ENCODE assay signal across 8 cellular contexts in genomic region chr2:96868555-96869280, GRCh38. TPM values are rescaled to one million over a fixed set of nuclear protein-coding genes. Genes with fewer than 3 reads are reported as not detected.
DNase-seq lines count a peak whose midpoint lies in the region; ATAC-seq and TF ChIP-seq lines count a peak whose summit lies in the region.

No MANE protein-coding gene starts in this region.

- peak overlapping the region; percentile 64 for H3K4me2 ChIP-seq in OCI-LY1 (ENCODE audit: low read length)

- H3K27me3 ChIP-seq in OCI-LY1 (ENCODE audit: insufficient read depth, low read length), result 0 out of 2 replicates have a peak, but pooled peaks cover 16% of the 10 kb centered on the region
- no peaks in the 10 kb centered on the region for H3K27me3 ChIP-seq in tibial artery

- H2AFZ ChIP-seq in OCI-LY1 (ENCODE audit: low read length), result no peak overlapping the region

- no peaks in the 10 kb centered on the region for H3K36me3 Mint-ChIP-seq in natural killer cell

- H4K20me1 ChIP-seq in OCI-LY1 (ENCODE audit: insufficient read depth, low read length), result no peaks in the 10 kb centered on the region

- intact Hi-C loops in natural killer cell (cut with micrococcal nuclease) (no loop called here), tibial artery (cut with DNase I; ENCODE audit: low total_unique reads) (loop anchor here (1.0 to 5.0 kb wide), 2 partner anchors 39 to 331 kb away; partner anchors contain the start of gene ARID5A)

- no peaks in the 10 kb centered on the region for H3K9me3 Mint-ChIP-seq in natural killer cell

- H3K79me2 ChIP-seq in OCI-LY1 (ENCODE audit: insufficient read depth, low read length), result no peaks in the 10 kb centered on the region

- peak overlapping the region; percentile 90 for H3K4me3 Mint-ChIP-seq in natural killer cell

- peaks cover 25% of the 10 kb centered on the region for H3K4me1 ChIP-seq in OCI-LY1 (ENCODE audit: insufficient read depth, low read length, severe bottlenecking)
- H3K4me1 ChIP-seq in tibial artery, result peaks cover 0 to 69% (median 45%) of the 10 kb centered on the region in 4 donors

- H3K36me3 ChIP-seq in OCI-LY1 (ENCODE audit: insufficient read depth, low read length) (no peaks in the 10 kb centered on the region), tibial artery (peaks cover 22 to 41% (median 32%) of the 10 kb centered on the region in 3 donors)

- no peaks in the 10 kb centered on the region for H3F3A ChIP-seq in OCI-LY1 (ENCODE audit: insufficient read depth, low read length)

- peaks cover 37 to 41% of the 10 kb centered on the region in 2 donors for H3K4me1 Mint-ChIP-seq in natural killer cell

- ATAC-seq in HG03521 (IDR thresholded peaks at IDR 0.05; ENCODE audit: unreplicated experiment), result peak; percentile 38
- peak; percentile 34 to 67 (median 44) for ATAC-seq in natural killer cell

- no peak overlapping the region for H3K9ac ChIP-seq in OCI-LY1 (ENCODE audit: low read length)

- no peaks in the 10 kb centered on the region for H3K9me3 ChIP-seq in OCI-LY1 (ENCODE audit: low read length)
- no peaks in the 10 kb centered on the region for H3K9me3 ChIP-seq in tibial artery

- no peaks in the 10 kb centered on the region for H3K27me3 Mint-ChIP-seq in natural killer cell (ENCODE audit: low read depth in 2 of 2)

- H3K9me2 ChIP-seq in OCI-LY1 (ENCODE audit: low read depth, low read length), result no peaks in the 10 kb centered on the region

- TF ChIP-seq CTCF in GM13977 (IDR thresholded peaks at IDR 0.05; ENCODE audit: extremely low read depth, insufficient read depth, missing control alignments), result peak; percentile 80
- peak; percentile 49 for TF ChIP-seq CTCF in OCI-LY1 (IDR thresholded peaks at IDR 0.05; ENCODE audit: low read length)
- peak; percentile 41 for TF ChIP-seq CTCF in fibroblast of the aortic adventitia (IDR thresholded peaks at IDR 0.05; ENCODE audit: insufficient read depth, low read length)
- TF ChIP-seq CTCF in natural killer cell (IDR thresholded peaks at IDR 0.05), result peak; percentile 75
- TF ChIP-seq CTCF in tibial artery (IDR thresholded peaks at IDR 0.05), result peak; percentile 53 to 57

- DNase-seq in ACHN, result peak; percentile 93
- peak; percentile 93 for DNase-seq in GM13977 (ENCODE audit: low spot score)
- DNase-seq in activated gamma-delta T cell (lab: John Stamatoyannopoulos, UW), result peak; percentile 58
- peak; percentile 88 for DNase-seq in fibroblast of the aortic adventitia (ENCODE audit: low read depth)
- peak; percentile 58 for DNase-seq in natural killer cell
- peak; percentile 94 to 97 for DNase-seq in tibial artery

- in situ Hi-C loops in ACHN (cut with HindIII; ENCODE audit: low pct_ligation_motif_present, low pct_unique_long_range_greater_than_20kb, low sequenced_read_pairs) (no loop called here), GM13977 (cut with MboI; ENCODE audit: low pct_unique_long_range_greater_than_20kb, low sequenced_read_pairs, unreplicated experiment) (no loop called here)

- no peak overlapping the region for H3K27ac ChIP-seq in OCI-LY1 (ENCODE audit: low read depth, low read length, poor library complexity, severe bottlenecking)
- peak overlapping the region; percentile 98 to 100 for H3K27ac ChIP-seq in tibial artery

- H3K27ac Mint-ChIP-seq in natural killer cell, result peak overlapping the region; percentile 85 to 87

- H3K4me3 ChIP-seq in OCI-LY1 (ENCODE audit: low read depth, low read length, poor library complexity, severe bottlenecking), result peak overlapping the region; percentile 45
- H3K4me3 ChIP-seq in fibroblast of the aortic adventitia (ENCODE audit: low read depth, low read length), result peak overlapping the region; percentile 84
- H3K4me3 ChIP-seq in tibial artery, result peak overlapping the region; percentile 97 to 98

RNA-seq across cellular contexts. Expression of gene SEMA4C, which starts 1.2 kb away (rescaled TPM):
- 15.4 and 20.4 TPM in 2 replicates for total RNA-seq in fibroblast of the aortic adventitia (ENCODE audit: low replicate concordance)
- total RNA-seq in natural killer cell, result 10 to 100 TPM; 51.8 to 78.1 (median 65.8) TPM

RNA-seq across cellular contexts. Expression of gene ANKRD39, which starts 10.9 kb away (rescaled TPM):
- total RNA-seq in fibroblast of the aortic adventitia (ENCODE audit: low replicate concordance) (4.0 and 6.1 TPM in 2 replicates), natural killer cell (10 to 100 TPM; 15.5 to 22.3 (median 21.6) TPM)

RNA-seq across cellular contexts. Expression of gene ANKRD23, which starts 24.9 kb away (rescaled TPM):
- total RNA-seq in fibroblast of the aortic adventitia (ENCODE audit: low replicate concordance) (2.3 and 6.0 TPM in 2 replicates), natural killer cell (10 to 100 TPM in 2 of 3 donors, 1 to 10 TPM in 1; 8.3 to 11.2 (median 10.1) TPM)

RNA-seq across cellular contexts. Expression of gene CNNM3, which starts 52.6 kb away (rescaled TPM):
- total RNA-seq in fibroblast of the aortic adventitia (ENCODE audit: low replicate concordance) (2.2 and 6.9 TPM in 2 replicates), natural killer cell (10 to 100 TPM; 33.8 to 55.2 (median 45.6) TPM)

Comparison
In these comparisons a context has a peak if more than half of its experiments do, and no peak if none do; other contexts are left out.
1. H3K4me3 ChIP-seq: peak in every context shown above with its lines; median percentile 98 in tibial artery; 84 in fibroblast of the aortic adventitia; 45 in OCI-LY1.